8 cellular contexts compared by ENCODE assay signal in the genomic region with DNA sequence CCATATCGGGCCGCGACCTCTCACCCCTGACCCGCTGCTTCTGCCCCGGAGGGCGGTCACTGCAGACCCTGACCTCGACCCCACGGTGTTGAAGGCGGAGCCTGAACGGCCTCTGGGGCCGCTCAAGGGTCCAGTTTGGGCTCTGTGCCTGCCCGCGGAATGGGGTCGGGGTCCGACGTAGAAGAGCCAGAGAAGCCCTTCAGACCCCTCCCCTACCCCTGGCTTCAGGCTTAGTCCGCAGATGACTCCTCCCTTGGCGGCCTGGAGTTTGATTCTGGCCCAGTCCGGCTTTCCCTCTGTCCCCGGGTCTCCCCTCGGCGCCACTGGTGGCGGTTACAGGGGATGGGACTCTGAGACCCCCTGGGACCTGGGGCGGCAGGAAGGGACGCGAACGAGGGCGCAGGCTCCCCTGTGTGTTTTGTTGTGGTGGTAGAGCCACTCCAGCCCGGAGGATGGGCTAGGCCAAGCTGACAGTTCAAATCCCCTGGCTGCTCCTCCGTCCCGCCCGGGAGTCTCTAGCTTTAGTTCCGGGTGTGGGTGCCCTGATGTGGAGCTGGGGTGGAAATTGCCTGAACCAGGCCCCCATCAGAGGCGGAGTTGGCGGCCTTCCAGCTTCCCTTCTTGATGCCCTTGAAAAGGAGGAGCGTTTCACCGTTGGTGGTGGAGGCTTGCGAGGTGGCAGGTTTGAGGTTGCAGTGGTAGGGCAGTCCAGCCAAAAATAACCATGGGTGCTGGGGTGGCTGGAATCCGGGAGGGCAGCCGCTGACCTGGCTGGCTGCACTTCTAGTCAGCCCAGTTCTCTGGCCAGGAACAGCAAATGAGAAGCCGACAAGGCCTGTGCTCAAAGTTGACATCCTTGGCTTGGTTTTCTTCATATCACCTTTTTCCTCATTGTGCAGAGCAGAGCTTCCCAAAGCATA. TPM values are rescaled to one million over a fixed set of nuclear protein-coding genes. Genes with fewer than 3 reads are reported as not detected.
DNase-seq lines count a peak whose midpoint lies in the region; ATAC-seq and TF ChIP-seq lines count a peak whose summit lies in the region.

No MANE protein-coding gene starts in this region.

- H3K4me2 ChIP-seq in PC-9 = peak overlapping the region; percentile 92

- H3K4me1 ChIP-seq in HAP-1 (peaks cover 12% of the 10 kb centered on the region), PC-9 (replicated peaks; ENCODE audit: insufficient read depth) (peaks cover 18% of the 10 kb centered on the region), thoracic aorta (ENCODE audit: control insufficient read depth in 1 of 2, low read depth in 2 of 2) (peaks cover 11 to 39% of the 10 kb centered on the region in 2 donors)

- POLR2A ChIA-PET in PC-9 (lab: Charles Lee; ENCODE audit: unreplicated experiment) = interaction anchor here (0.6 to 0.9 kb wide), 4 partner anchors 12 to 215 kb away, joined by 3 to 8 read pairs (median 6); a partner anchor contains a TSS

- peaks cover 55% of the 10 kb centered on the region for H3K79me2 ChIP-seq in PC-9 (ENCODE audit: low read depth)

- BruUV-seq in PC-9 (replicated peaks; lab: Mats Ljungman, UMichigan) = TSS peak; percentile 46

- H3K27me3 ChIP-seq in HAP-1 (ENCODE audit: low read depth) = no peaks in the 10 kb centered on the region
- H3K27me3 ChIP-seq in PC-9 (ENCODE audit: insufficient read depth, low read depth) = no peaks in the 10 kb centered on the region
- no peaks in the 10 kb centered on the region for H3K27me3 ChIP-seq in thoracic aorta (replicated peaks; ENCODE audit: insufficient read depth)

- H3K9me2 ChIP-seq in PC-9 (ENCODE audit: insufficient read depth) = no peaks in the 10 kb centered on the region

- H3K27ac ChIP-seq in PC-9 (peak overlapping the region; percentile 77), thoracic aorta (peak overlapping the region; percentile 96 to 99)

- TF ChIP-seq CTCF in PC-9 (conservative IDR thresholded peaks at IDR 0.05) = no peak
- no peak for TF ChIP-seq CTCF in thoracic aorta (IDR thresholded peaks at IDR 0.05)

- peaks cover 27% of the 10 kb centered on the region for H3F3A ChIP-seq in PC-9 (ENCODE audit: insufficient read depth, low read depth)

- in situ Hi-C loops in HAP-1 (cut with MboI; ENCODE audit: low sequenced_read_pairs) = no loop called here

- H3K9me3 ChIP-seq in HAP-1 (no peaks in the 10 kb centered on the region), PC-9 (ENCODE audit: insufficient read depth, low read depth) (no peaks in the 10 kb centered on the region), thoracic aorta (no peaks in the 10 kb centered on the region)

- intact Hi-C loops in PC-9 (cut with micrococcal nuclease; ENCODE audit: unreplicated experiment) = loop anchor here (5.0 kb wide), 1 partner anchor 239 kb away; no protein-coding TSS in a partner anchor

- peak overlapping the region; percentile 84 for H2AFZ ChIP-seq in PC-9

- DNase-seq in CMK (ENCODE audit: low read depth) (peak; percentile 60), HAP-1 (ENCODE audit: low spot score in 2 of 2) (peak in 1 of 2 experiments; percentile 82), PC-9 (peak; percentile 55 to 69), foreskin melanocyte (peak; percentile 10), occipital lobe (lab: John Stamatoyannopoulos, UW) (peak; percentile 16), thoracic aorta (ENCODE audit: low spot score) (peak; percentile 60), NCI-H1092 (lab: John Stamatoyannopoulos, UW) (no peak)
- DNase-seq in activated gamma-delta T cell treated with anti-CD3 and anti-CD28 coated beads, Interleukin-2, amount 50 U/mL, for 16 hours (ENCODE audit: low read depth) = peak; percentile 46

- peaks cover 48% of the 10 kb centered on the region for H4K20me1 ChIP-seq in PC-9 (ENCODE audit: insufficient read depth)

- ATAC-seq in thoracic aorta (ENCODE audit: insufficient number of reproducible peaks, low FRiP score, low read depth) = no peak

- H3K4me3 ChIP-seq in HAP-1 (peak overlapping the region; percentile 99), PC-9 (peak overlapping the region; percentile 87), thoracic aorta (peak overlapping the region; percentile 99)

- CTCF ChIA-PET in PC-9 (lab: Charles Lee) = interaction anchor here (0.6 kb wide), 2 partner anchors 42 to 242 kb away, joined by 5 to 9 read pairs; no protein-coding TSS in a partner anchor

- H3K36me3 ChIP-seq in HAP-1 (replicated peaks) (peaks cover 52% of the 10 kb centered on the region), PC-9 (ENCODE audit: low read depth) (no peaks in the 10 kb centered on the region; the same call in 1 of the 2 replicates), thoracic aorta (peaks cover 22% of the 10 kb centered on the region)

RNA-seq across cellular contexts. Expression of a gene that starts 0.6 kb away (rescaled TPM):
- 70.7 and 80.1 TPM in 2 replicates for total RNA-seq in PC-9 (2021)
- total RNA-seq in occipital lobe = 27.0 TPM
- 100 to 1,000 TPM; 114 to 156 TPM for total RNA-seq in thoracic aorta
